Comparison of ENCODE assay signal across 1 cellular context in the genomic region with DNA sequence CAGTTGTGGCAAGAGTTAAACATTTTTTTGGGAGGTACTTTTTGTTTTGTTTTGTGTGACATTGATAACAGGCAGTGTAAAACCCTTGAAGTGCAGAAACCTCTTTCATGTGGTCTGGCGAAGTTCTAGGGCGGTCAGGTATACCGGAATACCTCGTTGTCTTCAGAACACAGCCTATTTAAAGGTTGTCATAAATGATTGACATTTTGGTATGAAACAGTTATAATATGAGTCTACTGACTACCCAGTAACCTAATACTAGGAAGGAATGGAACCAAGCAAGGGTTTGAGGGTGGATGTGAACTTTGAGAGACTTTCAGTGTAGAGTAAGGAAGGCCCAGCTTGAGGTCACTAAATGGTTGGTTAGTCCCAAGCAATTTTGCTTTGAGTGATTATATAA.
TF ChIP-seq lines count a peak whose summit lies in the region.

No MANE protein-coding gene starts in this region.

TF ChIP-seq in HepG2, 621 proteins besides CTCF, POLR2A, EP300 and RAD21:
- TF ChIP-seq ZFP82 (CRISPR knock-in tag; IDR thresholded peaks at IDR 0.05; ENCODE audit: borderline replicate concordance) = no peak
- no peak for TF ChIP-seq DPF2 (CRISPR knock-in tag; IDR thresholded peaks at IDR 0.05; ENCODE audit: borderline replicate concordance, low read depth)
- TF ChIP-seq ZNF280B (CRISPR knock-in tag; IDR thresholded peaks at IDR 0.05; ENCODE audit: borderline replicate concordance) = no peak
